In the genomic region with DNA sequence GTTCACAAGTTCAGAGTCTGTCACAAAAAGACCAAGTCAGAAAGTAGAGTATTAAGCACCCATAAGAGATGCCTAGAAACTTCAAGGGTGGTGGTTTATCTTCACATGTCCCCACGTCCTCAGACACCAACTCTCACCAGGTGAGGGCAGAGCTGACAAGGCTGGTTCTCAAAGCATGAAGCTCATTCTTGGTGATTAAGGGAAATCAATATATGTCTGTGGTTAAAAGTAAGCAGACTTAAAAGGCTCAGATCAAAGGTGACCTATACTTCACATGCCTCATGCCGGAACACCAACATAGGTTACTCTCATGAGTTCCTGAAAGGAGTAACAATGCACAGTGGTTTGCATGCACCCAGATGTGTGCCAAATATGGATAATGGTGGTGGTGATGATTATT, we compare ENCODE assay signal across 20 cellular contexts. TPM values are rescaled to one million over a fixed set of nuclear protein-coding genes. Genes with fewer than 3 reads are reported as not detected.
DNase-seq lines count a peak whose midpoint lies in the region; ATAC-seq and TF ChIP-seq lines count a peak whose summit lies in the region.
"Had no signal": no experiment of that assay in that cellular context is flagged by ENCODE, and none has a peak within 500 bp of the region (broad histone marks: within the 10 kb centered on the region; RNA-seq: fewer than 3 reads in every experiment).

No MANE protein-coding gene starts in this region.

- peak; percentile 55 for DNase-seq in stimulated activated CD4-positive, alpha-beta T cell treated with anti-CD3 and anti-CD28 coated beads, Interleukin-1b, Interleukin-23, amount 100 ng/mL, for 48 hours
- no peak for DNase-seq in stimulated activated CD4-positive, alpha-beta T cell treated with anti-CD3 and anti-CD28 coated beads, Interleukin-4, amount 100 ng/mL, for 4 hours
- DNase-seq in Jurkat, Clone E6-1 (ENCODE audit: low read depth, low spot score): peak; percentile 78
- DNase-seq in activated naive CD4-positive, alpha-beta T cell treated with anti-CD3 and anti-CD28 coated beads, Interleukin-2, amount 50 U/mL, for 16 hours: peak; percentile 29
- DNase-seq in adrenal gland: no peak
- DNase-seq: COR-L47; effector memory CD4-positive, alpha-beta T cell; GF-D8; hypothalamus; Kasumi-1; kidney glomerular epithelial cell; mesenchymal stem cell; NCI-H1417; NCI-H2171; nephron progenitor cell; NK-92 treated with Interleukin-12 subunit alpha and Interleukin-12 subunit beta, amount 100 ng/mL, for 24 hours; psoas muscle had no signal

- 38 to 69% (median 49%) methylated on average over 2 of the region's 2 CpGs for WGBS in adrenal gland, 4 donors

- TF ChIP-seq POLR2A in adrenal gland (IDR thresholded peaks at IDR 0.05): no peak

- ATAC-seq in GM18517 (IDR thresholded peaks at IDR 0.05; ENCODE audit: unreplicated experiment): no peak
- ATAC-seq in HG02571 (IDR thresholded peaks at IDR 0.05; ENCODE audit: unreplicated experiment): no peak
- ATAC-seq in HG03342 (IDR thresholded peaks at IDR 0.05; ENCODE audit: unreplicated experiment): no peak
- ATAC-seq: psoas muscle had no signal

- H3K36me3 ChIP-seq in adrenal gland (replicated peaks in 1 of 2): no peaks in the 10 kb centered on the region

- intact Hi-C loops in adrenal gland (cut with DNase I): no loop called here

- H3K4me3 ChIP-seq in Jurkat, Clone E6-1 (ENCODE audit: low read length): no peak overlapping the region
- H3K4me3 ChIP-seq in adrenal gland: no peak overlapping the region
- H3K4me3 ChIP-seq: psoas muscle had no signal

- TF ChIP-seq CTCF in adrenal gland (IDR thresholded peaks at IDR 0.05): no peak

- H3K9me3 ChIP-seq in adrenal gland (replicated peaks in 1 of 3): no peaks in the 10 kb centered on the region
- H3K9me3 ChIP-seq: psoas muscle had no signal

- no peak overlapping the region for H3K27ac ChIP-seq in adrenal gland
- H3K27ac ChIP-seq: psoas muscle had no signal

- H3K27me3 ChIP-seq in adrenal gland: no peaks in the 10 kb centered on the region

- H3K4me1 ChIP-seq in adrenal gland (replicated peaks in 1 of 2): no peaks in the 10 kb centered on the region
- H3K4me1 ChIP-seq: psoas muscle had no signal

RNA-seq across cellular contexts. Expression of a gene that starts 27.0 kb away (rescaled TPM):
- not detected for polyA plus RNA-seq in Jurkat, Clone E6-1 (2012; ENCODE audit: insufficient read depth, insufficient read length)
- total RNA-seq in adrenal gland: not detected
- polyA plus RNA-seq in adrenal gland: not detected
- total RNA-seq: psoas muscle had no signal
- polyA plus RNA-seq: psoas muscle had no signal

RNA-seq across cellular contexts. Expression of a gene that starts 31.2 kb away (rescaled TPM):
- not detected for polyA plus RNA-seq in Jurkat, Clone E6-1 (2012; ENCODE audit: insufficient read depth, insufficient read length)
- not detected for total RNA-seq in adrenal gland
- polyA plus RNA-seq in adrenal gland: not detected
- total RNA-seq: psoas muscle had no signal
- polyA plus RNA-seq: psoas muscle had no signal

Comparison
In these comparisons a context has a peak if more than half of its experiments do, and no peak if none do; other contexts are left out.
1. DNase-seq: peak in stimulated activated CD4-positive, alpha-beta T cell treated with anti-CD3 and anti-CD28 coated beads, Interleukin-1b, Interleukin-23, amount 100 ng/mL, for 48 hours (single experiment), Jurkat, Clone E6-1 (single experiment) and activated naive CD4-positive, alpha-beta T cell treated with anti-CD3 and anti-CD28 coated beads, Interleukin-2, amount 50 U/mL, for 16 hours (single experiment); none in stimulated activated CD4-positive, alpha-beta T cell treated with anti-CD3 and anti-CD28 coated beads, Interleukin-4, amount 100 ng/mL, for 4 hours (0 of 2) and adrenal gland (0 of 7).